Comparison of ENCODE assay signal across 1 cellular context in the genomic region with DNA sequence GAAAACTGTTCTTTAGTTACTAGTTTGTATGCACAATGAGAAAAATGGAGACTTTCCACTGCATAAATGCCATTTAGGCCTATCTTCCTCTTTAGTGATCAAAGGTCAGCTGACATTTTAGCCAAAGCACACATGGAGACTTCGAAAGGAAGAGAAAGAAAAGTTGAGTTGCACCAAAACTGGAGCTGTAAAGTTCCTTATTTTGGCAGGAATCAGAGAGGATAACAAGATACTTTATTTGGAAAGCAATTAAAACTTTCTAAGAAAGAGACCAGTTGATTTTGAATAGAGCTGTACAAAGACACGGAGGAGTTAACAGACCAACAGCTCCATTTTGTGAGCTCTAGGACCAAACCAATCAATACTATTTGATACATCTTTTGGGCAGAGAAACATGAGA.
TF ChIP-seq lines count a peak whose summit lies in the region.

No MANE protein-coding gene starts in this region.

TF ChIP-seq in K562, 482 proteins besides CTCF, POLR2A, EP300 and RAD21:
- no peak for TF ChIP-seq FOXA1 (IDR thresholded peaks at IDR 0.05; ENCODE audit: borderline replicate concordance)
- no peak for TF ChIP-seq SMAD1 (IDR thresholded peaks at IDR 0.05; ENCODE audit: low read depth, low read length, partially characterized antibody)
- TF ChIP-seq ZNF740 (CRISPR knock-in tag; IDR thresholded peaks at IDR 0.05), result no peak
- no peak for TF ChIP-seq ZNF740 (tag; IDR thresholded peaks at IDR 0.05)
- TF ChIP-seq, protein P1, sequence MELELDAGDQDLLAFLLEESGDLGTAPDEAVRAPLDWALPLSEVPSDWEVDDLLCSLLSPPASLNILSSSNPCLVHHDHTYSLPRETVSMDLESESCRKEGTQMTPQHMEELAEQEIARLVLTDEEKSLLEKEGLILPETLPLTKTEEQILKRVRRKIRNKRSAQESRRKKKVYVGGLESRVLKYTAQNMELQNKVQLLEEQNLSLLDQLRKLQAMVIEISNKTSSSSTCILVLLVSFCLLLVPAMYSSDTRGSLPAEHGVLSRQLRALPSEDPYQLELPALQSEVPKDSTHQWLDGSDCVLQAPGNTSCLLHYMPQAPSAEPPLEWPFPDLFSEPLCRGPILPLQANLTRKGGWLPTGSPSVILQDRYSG (tag; conservative IDR thresholded peaks at IDR 0.05; ENCODE audit: low read depth), result no peak
- no peak for TF ChIP-seq SLC30A9 (CRISPR knock-in tag; IDR thresholded peaks at IDR 0.05)
- TF ChIP-seq ZNF717 (CRISPR knock-in tag; IDR thresholded peaks at IDR 0.05), result no peak
- TF ChIP-seq ZBTB2 (IDR thresholded peaks at IDR 0.05), result no peak
- no peak for TF ChIP-seq ZBTB40 (IDR thresholded peaks at IDR 0.05)
- TF ChIP-seq ZBTB40 (CRISPR knock-in tag; IDR thresholded peaks at IDR 0.05), result no peak
- TF ChIP-seq ILF3 (IDR thresholded peaks at IDR 0.05; ENCODE audit: borderline replicate concordance), result no peak
TF ChIP-seq in K562: peak in this region for 0.
